8 cellular contexts compared by ENCODE assay signal in the genomic region with DNA sequence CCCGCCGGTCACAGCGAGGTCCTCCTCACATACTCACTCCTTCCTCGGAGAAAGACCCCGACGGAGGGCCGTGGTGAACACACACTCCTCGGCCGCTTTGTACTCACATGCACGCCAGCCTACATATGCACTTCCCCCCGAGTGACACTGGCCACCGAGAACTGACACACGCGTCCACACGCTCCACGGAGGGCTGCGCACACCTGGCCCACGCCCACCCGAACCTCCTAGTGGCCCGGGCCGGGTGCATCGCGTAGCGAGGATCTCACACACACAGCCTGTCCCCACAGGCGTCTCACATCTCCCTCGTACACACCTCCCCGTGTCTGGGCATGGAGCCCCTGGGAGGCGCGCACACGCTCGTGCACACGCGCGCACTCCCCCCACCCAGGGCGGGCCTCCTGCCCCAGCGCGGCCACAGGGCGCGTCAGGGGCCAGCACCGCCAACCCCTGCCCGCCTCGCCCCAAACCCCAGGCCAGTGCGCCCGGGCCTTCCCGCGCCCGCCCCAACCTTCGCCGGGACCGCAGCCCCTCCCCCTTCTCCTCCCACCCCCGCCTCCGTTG. TPM values are rescaled to one million over a fixed set of nuclear protein-coding genes. Genes with fewer than 3 reads are reported as not detected.
A peak's percentile ranks its signal among the peaks of the same experiment; 100 is the strongest.
DNase-seq lines count a peak whose midpoint lies in the region; ATAC-seq, FAIRE-seq and TF ChIP-seq lines count a peak whose summit lies in the region.

No MANE protein-coding gene starts in this region.

- H3K4me3 ChIP-seq in pancreas, result peak overlapping the region in 3 of 4 donors; percentile 12 to 62 (median 47)

- H3K9me3 Mint-ChIP-seq in activated CD4-positive, alpha-beta T cell treated with anti-CD3 and anti-CD28 coated beads, Interleukin-2, amount 10 ng/mL, durations not matched to agents 24 days and 14 days, result no peaks in the 10 kb centered on the region
- H3K9me3 Mint-ChIP-seq in T-helper 2 cell treated with Interferon-gamma antibody and Interleukin-4, amounts not matched to agents 5 μg/mL and 100 μg/mL, for 36 hours, result no peaks in the 10 kb centered on the region

- H3K27ac Mint-ChIP-seq in activated CD4-positive, alpha-beta T cell treated with anti-CD3 and anti-CD28 coated beads, Interleukin-2, amount 10 ng/mL, durations not matched to agents 24 days and 14 days, result peak overlapping the region; percentile 61
- no peak overlapping the region for H3K27ac Mint-ChIP-seq in T-helper 2 cell treated with Interferon-gamma antibody and Interleukin-4, amounts not matched to agents 5 μg/mL and 100 μg/mL, for 36 hours

- H3K4me3 Mint-ChIP-seq in activated CD4-positive, alpha-beta T cell treated with anti-CD3 and anti-CD28 coated beads, Interleukin-2, amount 10 ng/mL, durations not matched to agents 24 days and 14 days, result no peak overlapping the region
- H3K4me3 Mint-ChIP-seq in T-helper 2 cell treated with Interferon-gamma antibody and Interleukin-4, amounts not matched to agents 5 μg/mL and 100 μg/mL, for 36 hours, result peak overlapping the region; percentile 83

- DNase-seq in activated CD4-positive, alpha-beta T cell treated with anti-CD3 and anti-CD28 coated beads, Interleukin-2, amount 10 ng/mL, durations not matched to agents 24 days and 14 days, result peak; percentile 65
- no peak for DNase-seq in activated CD4-positive, alpha-beta T cell treated with anti-CD3 and anti-CD28 coated beads for 1 hour
- DNase-seq in T-helper 2 cell treated with Interferon-gamma antibody and Interleukin-4, amounts not matched to agents 5 μg/mL and 100 μg/mL, for 36 hours (ENCODE audit: low spot score), result no peak
- DNase-seq in foreskin melanocyte (peak; percentile 35), pancreas (peak in 1 of 6 donors; percentile 65), germinal center (ENCODE audit: low spot score) (no peak)

- H3K36me3 ChIP-seq in pancreas, result no peaks in the 10 kb centered on the region

- peaks cover 36% of the 10 kb centered on the region for H3K27me3 Mint-ChIP-seq in activated CD4-positive, alpha-beta T cell treated with anti-CD3 and anti-CD28 coated beads, Interleukin-2, amount 10 ng/mL, durations not matched to agents 24 days and 14 days
- H3K27me3 Mint-ChIP-seq in T-helper 2 cell treated with Interferon-gamma antibody and Interleukin-4, amounts not matched to agents 5 μg/mL and 100 μg/mL, for 36 hours (ENCODE audit: low read depth), result peaks cover 39% of the 10 kb centered on the region

- H3K27me3 ChIP-seq in pancreas, result peaks cover 0 to 21% (median 5%) of the 10 kb centered on the region in 4 donors

- ATAC-seq in pancreas, result peak in 3 of 4 donors; percentile 11 to 24 (median 24)
- no peak for ATAC-seq in GM18868 (IDR thresholded peaks at IDR 0.05; ENCODE audit: unreplicated experiment)
- ATAC-seq in GM18519 (IDR thresholded peaks at IDR 0.05; ENCODE audit: low FRiP score, unreplicated experiment), result no peak

- TF ChIP-seq CTCF in pancreas (IDR thresholded peaks at IDR 0.05), result no peak

- peaks cover 4% of the 10 kb centered on the region for H3K4me1 Mint-ChIP-seq in activated CD4-positive, alpha-beta T cell treated with anti-CD3 and anti-CD28 coated beads, Interleukin-2, amount 10 ng/mL, durations not matched to agents 24 days and 14 days
- H3K4me1 Mint-ChIP-seq in T-helper 2 cell treated with Interferon-gamma antibody and Interleukin-4, amounts not matched to agents 5 μg/mL and 100 μg/mL, for 36 hours (ENCODE audit: low read depth), result peaks cover 6% of the 10 kb centered on the region

- H3K36me3 Mint-ChIP-seq in activated CD4-positive, alpha-beta T cell treated with anti-CD3 and anti-CD28 coated beads, Interleukin-2, amount 10 ng/mL, durations not matched to agents 24 days and 14 days (ENCODE audit: low read depth), result no peaks in the 10 kb centered on the region
- peaks cover 2% of the 10 kb centered on the region for H3K36me3 Mint-ChIP-seq in T-helper 2 cell treated with Interferon-gamma antibody and Interleukin-4, amounts not matched to agents 5 μg/mL and 100 μg/mL, for 36 hours (ENCODE audit: low read depth)

- 3 to 8% methylated on average over 33 to 52 of the region's 52 CpGs for WGBS in pancreas, 2 donors

- H3K27ac ChIP-seq in pancreas, result no peak overlapping the region

- FAIRE-seq in pancreas (lab: Jason Lieb, UNC), result no peak

- intact Hi-C loops in activated CD4-positive, alpha-beta T cell treated with anti-CD3 and anti-CD28 coated beads, Interleukin-2, amount 10 ng/mL, durations not matched to agents 24 days and 14 days (cut with micrococcal nuclease), result no loop called here
- intact Hi-C loops in pancreas (cut with DNase I), result no loop called here

- H3K9me3 ChIP-seq in pancreas, result no peaks in the 10 kb centered on the region

- H3K4me1 ChIP-seq in pancreas, result peaks cover 0 to 3% (median 0%) of the 10 kb centered on the region in 3 donors

RNA-seq across cellular contexts. Expression of gene C3orf70, which starts 0.4 kb away (rescaled TPM):
- 0.02 and 0.05 TPM in 2 replicates for total RNA-seq in activated CD4-positive, alpha-beta T cell treated with anti-CD3 and anti-CD28 coated beads, Interleukin-2, amount 10 ng/mL, durations not matched to agents 24 days and 14 days
- total RNA-seq in pancreas, result under 1 TPM; 0.22 to 0.90 (median 0.37) TPM
- polyA plus RNA-seq in pancreas, result under 1 TPM; 0.27 to 0.45 TPM

Comparison
In these comparisons a context has a peak if more than half of its experiments do, and no peak if none do; other contexts are left out.
1. DNase-seq: peak in activated CD4-positive, alpha-beta T cell treated with anti-CD3 and anti-CD28 coated beads, Interleukin-2, amount 10 ng/mL, durations not matched to agents 24 days and 14 days (single experiment) and foreskin melanocyte (single experiment); none in activated CD4-positive, alpha-beta T cell treated with anti-CD3 and anti-CD28 coated beads for 1 hour (single experiment), T-helper 2 cell treated with Interferon-gamma antibody and Interleukin-4, amounts not matched to agents 5 μg/mL and 100 μg/mL, for 36 hours (single experiment) and germinal center (single experiment).
2. ATAC-seq: peak in pancreas (3 of 4); none in GM18868 (single experiment) and GM18519 (single experiment).